ENCODE assay signal across 1 cellular context in the genomic region with DNA sequence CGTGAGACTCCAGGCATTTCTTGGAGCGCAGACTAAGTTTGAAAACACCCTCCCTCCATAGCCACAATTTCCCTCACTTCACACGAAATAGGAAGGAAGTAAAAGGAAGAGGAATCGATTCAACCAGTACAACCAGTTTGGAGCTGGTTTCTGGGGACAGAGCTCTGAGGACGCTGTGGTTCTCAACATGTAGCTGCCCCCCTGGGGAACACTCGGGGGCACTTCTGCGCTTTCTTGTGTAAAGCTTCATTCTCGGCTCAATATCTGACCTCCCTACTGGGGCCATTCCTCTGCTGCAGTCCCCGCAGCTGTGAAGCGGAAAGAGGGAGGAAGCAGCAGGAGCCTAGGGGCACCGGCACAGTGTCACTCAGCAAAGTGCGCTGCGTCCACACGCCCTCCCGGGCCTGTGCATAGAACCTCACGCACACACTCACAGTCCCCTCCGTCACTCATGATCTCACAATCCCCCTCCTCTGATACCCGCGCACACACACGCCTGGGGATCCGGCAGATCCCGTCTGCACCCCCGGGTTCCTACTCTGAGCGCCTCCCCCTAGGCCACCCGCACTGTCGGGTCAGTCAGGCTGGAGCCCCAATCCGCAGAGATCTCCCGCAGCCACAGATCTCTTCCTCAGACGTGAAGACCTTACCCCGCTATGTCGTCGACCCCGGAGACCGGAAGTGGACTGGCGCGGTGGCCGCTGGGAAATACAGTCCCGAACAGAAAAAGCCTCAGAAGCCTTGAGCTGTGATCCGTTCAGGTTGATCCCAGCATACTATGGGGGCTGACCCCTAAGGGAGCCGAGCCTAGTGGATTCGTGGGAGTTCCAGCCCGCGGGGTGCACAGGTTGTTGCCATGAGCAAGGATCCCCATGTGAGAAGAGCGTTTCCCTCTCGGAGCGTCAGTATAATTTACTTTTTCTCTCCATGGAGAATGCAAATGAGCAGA.
TF ChIP-seq lines count a peak whose summit lies in the region.

A gene (minus strand): TSS at position 688 of the 949 bp plus-strand sequence. CDS start 6,190 bp downstream, outside the sequence.

TF ChIP-seq in HepG2, 621 proteins besides CTCF, POLR2A, EP300 and RAD21 (continued from another document and continues in another):
- TF ChIP-seq, protein P1, sequence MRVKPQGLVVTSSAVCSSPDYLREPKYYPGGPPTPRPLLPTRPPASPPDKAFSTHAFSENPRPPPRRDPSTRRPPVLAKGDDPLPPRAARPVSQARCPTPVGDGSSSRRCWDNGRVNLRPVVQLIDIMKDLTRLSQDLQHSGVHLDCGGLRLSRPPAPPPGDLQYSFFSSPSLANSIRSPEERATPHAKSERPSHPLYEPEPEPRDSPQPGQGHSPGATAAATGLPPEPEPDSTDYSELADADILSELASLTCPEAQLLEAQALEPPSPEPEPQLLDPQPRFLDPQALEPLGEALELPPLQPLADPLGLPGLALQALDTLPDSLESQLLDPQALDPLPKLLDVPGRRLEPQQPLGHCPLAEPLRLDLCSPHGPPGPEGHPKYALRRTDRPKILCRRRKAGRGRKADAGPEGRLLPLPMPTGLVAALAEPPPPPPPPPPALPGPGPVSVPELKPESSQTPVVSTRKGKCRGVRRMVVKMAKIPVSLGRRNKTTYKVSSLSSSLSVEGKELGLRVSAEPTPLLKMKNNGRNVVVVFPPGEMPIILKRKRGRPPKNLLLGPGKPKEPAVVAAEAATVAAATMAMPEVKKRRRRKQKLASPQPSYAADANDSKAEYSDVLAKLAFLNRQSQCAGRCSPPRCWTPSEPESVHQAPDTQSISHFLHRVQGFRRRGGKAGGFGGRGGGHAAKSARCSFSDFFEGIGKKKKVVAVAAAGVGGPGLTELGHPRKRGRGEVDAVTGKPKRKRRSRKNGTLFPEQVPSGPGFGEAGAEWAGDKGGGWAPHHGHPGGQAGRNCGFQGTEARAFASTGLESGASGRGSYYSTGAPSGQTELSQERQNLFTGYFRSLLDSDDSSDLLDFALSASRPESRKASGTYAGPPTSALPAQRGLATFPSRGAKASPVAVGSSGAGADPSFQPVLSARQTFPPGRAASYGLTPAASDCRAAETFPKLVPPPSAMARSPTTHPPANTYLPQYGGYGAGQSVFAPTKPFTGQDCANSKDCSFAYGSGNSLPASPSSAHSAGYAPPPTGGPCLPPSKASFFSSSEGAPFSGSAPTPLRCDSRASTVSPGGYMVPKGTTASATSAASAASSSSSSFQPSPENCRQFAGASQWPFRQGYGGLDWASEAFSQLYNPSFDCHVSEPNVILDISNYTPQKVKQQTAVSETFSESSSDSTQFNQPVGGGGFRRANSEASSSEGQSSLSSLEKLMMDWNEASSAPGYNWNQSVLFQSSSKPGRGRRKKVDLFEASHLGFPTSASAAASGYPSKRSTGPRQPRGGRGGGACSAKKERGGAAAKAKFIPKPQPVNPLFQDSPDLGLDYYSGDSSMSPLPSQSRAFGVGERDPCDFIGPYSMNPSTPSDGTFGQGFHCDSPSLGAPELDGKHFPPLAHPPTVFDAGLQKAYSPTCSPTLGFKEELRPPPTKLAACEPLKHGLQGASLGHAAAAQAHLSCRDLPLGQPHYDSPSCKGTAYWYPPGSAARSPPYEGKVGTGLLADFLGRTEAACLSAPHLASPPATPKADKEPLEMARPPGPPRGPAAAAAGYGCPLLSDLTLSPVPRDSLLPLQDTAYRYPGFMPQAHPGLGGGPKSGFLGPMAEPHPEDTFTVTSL (CRISPR knock-in tag; IDR thresholded peaks at IDR 0.05; ENCODE audit: borderline replicate concordance) = no peak
- TF ChIP-seq, protein P2, sequence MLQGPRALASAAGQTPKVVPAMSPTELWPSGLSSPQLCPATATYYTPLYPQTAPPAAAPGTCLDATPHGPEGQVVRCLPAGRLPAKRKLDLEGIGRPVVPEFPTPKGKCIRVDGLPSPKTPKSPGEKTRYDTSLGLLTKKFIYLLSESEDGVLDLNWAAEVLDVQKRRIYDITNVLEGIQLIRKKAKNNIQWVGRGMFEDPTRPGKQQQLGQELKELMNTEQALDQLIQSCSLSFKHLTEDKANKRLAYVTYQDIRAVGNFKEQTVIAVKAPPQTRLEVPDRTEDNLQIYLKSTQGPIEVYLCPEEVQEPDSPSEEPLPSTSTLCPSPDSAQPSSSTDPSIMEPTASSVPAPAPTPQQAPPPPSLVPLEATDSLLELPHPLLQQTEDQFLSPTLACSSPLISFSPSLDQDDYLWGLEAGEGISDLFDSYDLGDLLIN (CRISPR knock-in tag; IDR thresholded peaks at IDR 0.05; ENCODE audit: borderline replicate concordance) = 0 out of 2 replicates have a peak, but pooled peaks have one; percentile 69
- no peak for TF ChIP-seq KAT2B (IDR thresholded peaks at IDR 0.05; ENCODE audit: borderline replicate concordance, low read depth, low read length)
- 0 out of 2 replicates have a peak, but pooled peaks have one; percentile 8 for TF ChIP-seq BHLHE40 (IDR thresholded peaks at IDR 0.05; ENCODE audit: low read length)
- peak; percentile 29; the same call in 1 of the 2 replicates for TF ChIP-seq TARDBP (CRISPR knock-in tag; IDR thresholded peaks at IDR 0.05)
- peak; percentile 57 for TF ChIP-seq SRSF1 (optimal IDR thresholded peaks at IDR 0.05; ENCODE audit: low read depth, low read length)
- no peak for TF ChIP-seq ZNF607 (CRISPR knock-in tag; IDR thresholded peaks at IDR 0.05; ENCODE audit: borderline replicate concordance)
- no peak; the same call in 1 of the 2 replicates for TF ChIP-seq MYC (CRISPR knock-in tag; IDR thresholded peaks at IDR 0.05; ENCODE audit: borderline replicate concordance)
- peak; percentile 64; the same call in 1 of the 2 replicates for TF ChIP-seq PPARG (CRISPR knock-in tag; conservative IDR thresholded peaks at IDR 0.05)
- TF ChIP-seq PAX8 (CRISPR knock-in tag; IDR thresholded peaks at IDR 0.05; ENCODE audit: borderline replicate concordance) = no peak
- no peak for TF ChIP-seq MBD4 (IDR thresholded peaks at IDR 0.05; ENCODE audit: borderline replicate concordance, low read length)
- peak; percentile 88 for TF ChIP-seq HNRNPLL (IDR thresholded peaks at IDR 0.05; ENCODE audit: low read depth, low read length, poor library complexity, severe bottlenecking)
- TF ChIP-seq, protein P3, sequence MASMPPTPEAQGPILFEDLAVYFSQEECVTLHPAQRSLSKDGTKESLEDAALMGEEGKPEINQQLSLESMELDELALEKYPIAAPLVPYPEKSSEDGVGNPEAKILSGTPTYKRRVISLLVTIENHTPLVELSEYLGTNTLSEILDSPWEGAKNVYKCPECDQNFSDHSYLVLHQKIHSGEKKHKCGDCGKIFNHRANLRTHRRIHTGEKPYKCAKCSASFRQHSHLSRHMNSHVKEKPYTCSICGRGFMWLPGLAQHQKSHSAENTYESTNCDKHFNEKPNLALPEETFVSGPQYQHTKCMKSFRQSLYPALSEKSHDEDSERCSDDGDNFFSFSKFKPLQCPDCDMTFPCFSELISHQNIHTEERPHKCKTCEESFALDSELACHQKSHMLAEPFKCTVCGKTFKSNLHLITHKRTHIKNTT (CRISPR knock-in tag; IDR thresholded peaks at IDR 0.05) = no peak
- no peak for TF ChIP-seq IKZF1 (IDR thresholded peaks at IDR 0.05)
- TF ChIP-seq, protein P4, sequence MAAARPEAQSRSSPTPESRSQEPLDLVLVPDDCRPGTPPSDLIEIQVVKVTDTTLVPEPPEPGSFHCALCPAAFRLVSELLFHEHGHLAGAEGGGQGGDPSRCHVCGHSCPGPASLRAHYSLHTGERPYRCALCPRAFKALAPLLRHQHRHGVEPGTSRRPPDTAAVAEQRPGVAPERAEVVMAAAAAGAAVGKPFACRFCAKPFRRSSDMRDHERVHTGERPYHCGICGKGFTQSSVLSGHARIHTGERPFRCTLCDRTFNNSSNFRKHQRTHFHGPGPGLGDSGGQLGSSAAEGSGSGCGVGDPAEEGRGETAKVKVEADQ (CRISPR knock-in tag; IDR thresholded peaks at IDR 0.05; ENCODE audit: borderline replicate concordance) = no peak
- TF ChIP-seq SNAI1 (CRISPR knock-in tag; IDR thresholded peaks at IDR 0.05; ENCODE audit: borderline replicate concordance) = 0 out of 2 replicates have a peak, but pooled peaks have one; percentile 73
- TF ChIP-seq ZKSCAN1 (IDR thresholded peaks at IDR 0.05; ENCODE audit: low read length) = no peak
- TF ChIP-seq KMT2A (CRISPR knock-in tag; IDR thresholded peaks at IDR 0.05) = peak; percentile 89
- TF ChIP-seq ZSCAN21 (CRISPR knock-in tag; IDR thresholded peaks at IDR 0.05; ENCODE audit: borderline replicate concordance) = no peak
- no peak for TF ChIP-seq PAWR (CRISPR knock-in tag; IDR thresholded peaks at IDR 0.05; ENCODE audit: borderline replicate concordance)
- peak; percentile 61; the same call in 1 of the 2 replicates for TF ChIP-seq GATA4 (IDR thresholded peaks at IDR 0.05; ENCODE audit: borderline replicate concordance, low read depth)
- TF ChIP-seq ZSCAN20 (CRISPR knock-in tag; IDR thresholded peaks at IDR 0.05; ENCODE audit: borderline replicate concordance) = no peak
- TF ChIP-seq HOXA9 (CRISPR knock-in tag; IDR thresholded peaks at IDR 0.05; ENCODE audit: borderline replicate concordance) = no peak
- peak; percentile 62; the same call in 1 of the 2 replicates for TF ChIP-seq FOXJ3 (CRISPR knock-in tag; IDR thresholded peaks at IDR 0.05; ENCODE audit: borderline replicate concordance)
- TF ChIP-seq, protein P5, sequence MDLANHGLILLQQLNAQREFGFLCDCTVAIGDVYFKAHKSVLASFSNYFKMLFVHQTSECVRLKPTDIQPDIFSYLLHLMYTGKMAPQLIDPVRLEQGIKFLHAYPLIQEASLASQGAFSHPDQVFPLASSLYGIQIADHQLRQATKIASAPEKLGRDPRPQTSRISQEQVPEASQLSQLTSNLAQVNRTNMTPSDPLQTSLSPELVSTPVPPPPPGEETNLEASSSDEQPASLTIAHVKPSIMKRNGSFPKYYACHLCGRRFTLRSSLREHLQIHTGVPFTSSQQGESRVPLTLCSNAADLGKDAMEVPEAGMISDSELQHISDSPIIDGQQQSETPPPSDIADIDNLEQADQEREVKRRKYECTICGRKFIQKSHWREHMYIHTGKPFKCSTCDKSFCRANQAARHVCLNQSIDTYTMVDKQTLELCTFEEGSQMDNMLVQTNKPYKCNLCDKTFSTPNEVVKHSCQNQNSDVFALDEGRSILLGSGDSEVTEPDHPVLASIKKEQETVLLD (CRISPR knock-in tag; IDR thresholded peaks at IDR 0.05; ENCODE audit: low read depth) = no peak
- no peak for TF ChIP-seq ZNF557 (CRISPR knock-in tag; IDR thresholded peaks at IDR 0.05)
- no peak for TF ChIP-seq ATM (IDR thresholded peaks at IDR 0.05; ENCODE audit: borderline replicate concordance)
- TF ChIP-seq, protein P6, sequence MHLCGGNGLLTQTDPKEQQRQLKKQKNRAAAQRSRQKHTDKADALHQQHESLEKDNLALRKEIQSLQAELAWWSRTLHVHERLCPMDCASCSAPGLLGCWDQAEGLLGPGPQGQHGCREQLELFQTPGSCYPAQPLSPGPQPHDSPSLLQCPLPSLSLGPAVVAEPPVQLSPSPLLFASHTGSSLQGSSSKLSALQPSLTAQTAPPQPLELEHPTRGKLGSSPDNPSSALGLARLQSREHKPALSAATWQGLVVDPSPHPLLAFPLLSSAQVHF (CRISPR knock-in tag; IDR thresholded peaks at IDR 0.05) = no peak
- peak; percentile 94 for TF ChIP-seq ELF1 (CRISPR knock-in tag; IDR thresholded peaks at IDR 0.05)
- no peak for TF ChIP-seq ZNF24 (IDR thresholded peaks at IDR 0.05)
- TF ChIP-seq, protein P7, sequence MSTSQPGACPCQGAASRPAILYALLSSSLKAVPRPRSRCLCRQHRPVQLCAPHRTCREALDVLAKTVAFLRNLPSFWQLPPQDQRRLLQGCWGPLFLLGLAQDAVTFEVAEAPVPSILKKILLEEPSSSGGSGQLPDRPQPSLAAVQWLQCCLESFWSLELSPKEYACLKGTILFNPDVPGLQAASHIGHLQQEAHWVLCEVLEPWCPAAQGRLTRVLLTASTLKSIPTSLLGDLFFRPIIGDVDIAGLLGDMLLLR (CRISPR knock-in tag; IDR thresholded peaks at IDR 0.05) = no peak
- TF ChIP-seq ZSCAN9 (CRISPR knock-in tag; IDR thresholded peaks at IDR 0.05; ENCODE audit: borderline replicate concordance) = peak; percentile 90
- no peak for TF ChIP-seq ZNF510 (CRISPR knock-in tag; IDR thresholded peaks at IDR 0.05; ENCODE audit: low read depth)
- peak; percentile 73; the same call in 1 of the 2 replicates for TF ChIP-seq ZNF44 (CRISPR knock-in tag; IDR thresholded peaks at IDR 0.05)
- no peak for TF ChIP-seq ARNTL (CRISPR knock-in tag; IDR thresholded peaks at IDR 0.05)
- TF ChIP-seq ZSCAN29 (CRISPR knock-in tag; conservative IDR thresholded peaks at IDR 0.05) = no peak
- TF ChIP-seq NR1H2 (CRISPR knock-in tag; IDR thresholded peaks at IDR 0.05; ENCODE audit: borderline replicate concordance, low read depth) = no peak
- TF ChIP-seq NFKB2 (CRISPR knock-in tag; IDR thresholded peaks at IDR 0.05; ENCODE audit: borderline replicate concordance) = peak; percentile 74; the same call in 1 of the 2 replicates
- peak; percentile 50; the same call in 1 of the 2 replicates for TF ChIP-seq KDM3A (CRISPR knock-in tag; IDR thresholded peaks at IDR 0.05; ENCODE audit: low read depth)
- TF ChIP-seq FIP1L1 (IDR thresholded peaks at IDR 0.05; ENCODE audit: borderline replicate concordance, insufficient read depth, low read depth, low read length) = no peak
- TF ChIP-seq RAD51 (IDR thresholded peaks at IDR 0.05; ENCODE audit: borderline replicate concordance) = no peak
- TF ChIP-seq ZNF235 (CRISPR knock-in tag; IDR thresholded peaks at IDR 0.05; ENCODE audit: borderline replicate concordance) = no peak
- TF ChIP-seq HMG20A (CRISPR knock-in tag; IDR thresholded peaks at IDR 0.05; ENCODE audit: borderline replicate concordance) = no peak
- TF ChIP-seq POLR2AphosphoS2 (IDR thresholded peaks at IDR 0.05; ENCODE audit: low read depth, low read length) = no peak
- no peak for TF ChIP-seq TCF7L2 (IDR thresholded peaks at IDR 0.05; ENCODE audit: low read depth, low read length)
- peak; percentile 63; the same call in 1 of the 2 replicates for TF ChIP-seq SPEN (CRISPR knock-in tag; IDR thresholded peaks at IDR 0.05; ENCODE audit: low read depth)
- no peak for TF ChIP-seq ESRRA (CRISPR knock-in tag; IDR thresholded peaks at IDR 0.05; ENCODE audit: low read depth)
- TF ChIP-seq FOSL1 (CRISPR knock-in tag; IDR thresholded peaks at IDR 0.05; ENCODE audit: borderline replicate concordance) = no peak
- TF ChIP-seq, protein P8, sequence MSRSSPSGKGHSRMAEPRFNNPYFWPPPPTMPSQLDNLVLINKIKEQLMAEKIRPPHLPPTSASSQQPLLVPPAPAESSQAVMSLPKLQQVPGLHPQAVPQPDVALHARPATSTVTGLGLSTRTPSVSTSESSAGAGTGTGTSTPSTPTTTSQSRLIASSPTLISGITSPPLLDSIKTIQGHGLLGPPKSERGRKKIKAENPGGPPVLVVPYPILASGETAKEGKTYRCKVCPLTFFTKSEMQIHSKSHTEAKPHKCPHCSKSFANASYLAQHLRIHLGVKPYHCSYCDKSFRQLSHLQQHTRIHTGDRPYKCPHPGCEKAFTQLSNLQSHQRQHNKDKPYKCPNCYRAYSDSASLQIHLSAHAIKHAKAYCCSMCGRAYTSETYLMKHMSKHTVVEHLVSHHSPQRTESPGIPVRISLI (CRISPR knock-in tag; IDR thresholded peaks at IDR 0.05; ENCODE audit: borderline replicate concordance) = no peak
- no peak for TF ChIP-seq SYNCRIP (IDR thresholded peaks at IDR 0.05; ENCODE audit: insufficient read depth, low read depth, low read length)
- TF ChIP-seq HMG20B (CRISPR knock-in tag; conservative IDR thresholded peaks at IDR 0.05) = peak; percentile 68; the same call in 1 of the 2 replicates
- TF ChIP-seq ZBTB20 (CRISPR knock-in tag; IDR thresholded peaks at IDR 0.05; ENCODE audit: borderline replicate concordance, low read depth) = peak; percentile 60; the same call in 1 of the 2 replicates
- TF ChIP-seq ZNF33A (CRISPR knock-in tag; IDR thresholded peaks at IDR 0.05; ENCODE audit: borderline replicate concordance) = no peak
